In the genomic region with DNA sequence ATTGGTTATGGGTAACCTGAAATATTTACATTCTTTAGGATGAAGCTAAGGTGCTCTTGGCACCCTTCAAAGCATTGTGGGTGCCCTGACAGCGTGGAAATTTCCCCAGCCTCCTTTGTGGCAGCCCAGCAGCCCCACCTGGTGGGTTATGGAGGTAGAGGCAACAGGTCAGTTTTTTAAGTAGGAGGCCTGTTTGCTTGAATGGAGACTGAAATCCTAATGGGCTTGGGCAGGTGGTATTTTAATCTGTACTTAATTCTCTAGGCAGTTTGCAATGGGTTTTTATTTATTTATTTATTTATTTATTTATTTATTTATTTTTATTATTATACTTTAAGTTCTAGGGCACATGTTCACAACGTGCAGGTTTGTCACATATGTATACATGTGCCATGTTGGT, we compare ENCODE assay signal across 8 cellular contexts.
A peak's percentile ranks its signal among the peaks of the same experiment; 100 is the strongest.
DNase-seq lines count a peak whose midpoint lies in the region; ATAC-seq and TF ChIP-seq lines count a peak whose summit lies in the region.

No MANE protein-coding gene starts in this region.

- DNase-seq in DMS153 (lab: John Stamatoyannopoulos, UW) (peak; percentile 0), DMS153 treated with DMSO at 0.1 percent for 48 hours (lab: John Stamatoyannopoulos, UW; ENCODE audit: unreplicated experiment) (no peak), SHP77 (lab: John Stamatoyannopoulos, UW) (peak; percentile 13 to 31), left ventricle myocardium inferior (peak; percentile 31), omental fat pad (ENCODE audit: low spot score) (no peak)
- peak; percentile 19 for DNase-seq in activated effector memory CD4-positive, alpha-beta T cell treated with Interleukin-2 at 50 U/mL for 16 hours
- peak; percentile 65 to 70 for DNase-seq in stimulated activated CD4-positive, alpha-beta T cell treated with anti-CD3 and anti-CD28 coated beads, Interleukin-2, amount 100 ng/mL, for 24 hours

- no peaks in the 10 kb centered on the region for H3K27me3 ChIP-seq in left ventricle myocardium inferior (ENCODE audit: low read depth)

- ATAC-seq in HG03060 (IDR thresholded peaks at IDR 0.05; ENCODE audit: low read depth, unreplicated experiment) = peak; percentile 49
- ATAC-seq in omental fat pad (ENCODE audit: low FRiP score) = no peak

- H3K36me3 ChIP-seq in left ventricle myocardium inferior = no peaks in the 10 kb centered on the region

- peaks cover 6% of the 10 kb centered on the region for H3K9me3 ChIP-seq in left ventricle myocardium inferior (replicated peaks)

- intact Hi-C loops in left ventricle myocardium inferior (cut with micrococcal nuclease) = no loop called here

- no peak overlapping the region for H3K4me3 ChIP-seq in left ventricle myocardium inferior

- TF ChIP-seq CTCF in left ventricle myocardium inferior (IDR thresholded peaks at IDR 0.05; ENCODE audit: borderline replicate concordance) (peak; percentile 73), omental fat pad (IDR thresholded peaks at IDR 0.05) (no peak)

- no peaks in the 10 kb centered on the region for H3K4me1 ChIP-seq in left ventricle myocardium inferior

- H3K27ac ChIP-seq in left ventricle myocardium inferior (replicated peaks) = no peak overlapping the region

Comparison
In these comparisons a context has a peak if more than half of its experiments do, and no peak if none do; other contexts are left out.
1. DNase-seq: peak in DMS153 (single experiment), SHP77 (2 of 2), activated effector memory CD4-positive, alpha-beta T cell treated with Interleukin-2 at 50 U/mL for 16 hours (single experiment), left ventricle myocardium inferior (single experiment) and stimulated activated CD4-positive, alpha-beta T cell treated with anti-CD3 and anti-CD28 coated beads, Interleukin-2, amount 100 ng/mL, for 24 hours (2 of 2); none in DMS153 treated with DMSO at 0.1 percent for 48 hours (single experiment) and omental fat pad (single experiment).